32 cellular contexts compared by ENCODE assay signal in genomic region chr15:65920121-65920520, GRCh38. TPM values are rescaled to one million over a fixed set of nuclear protein-coding genes. Genes with fewer than 3 reads are reported as not detected.
A peak's percentile ranks its signal among the peaks of the same experiment; 100 is the strongest.
DNase-seq lines count a peak whose midpoint lies in the region; ATAC-seq, FAIRE-seq and TF ChIP-seq lines count a peak whose summit lies in the region.
"Had no signal": no experiment of that assay in that cellular context is flagged by ENCODE, and none has a peak within 500 bp of the region (broad histone marks: within the 10 kb centered on the region; RNA-seq: fewer than 3 reads in every experiment).

No MANE protein-coding gene starts in this region.

- no peak for ATAC-seq in K562
- ATAC-seq in upper lobe of right lung, result no peak
- ATAC-seq: CD8-positive, alpha-beta T cell; effector memory CD8-positive, alpha-beta T cell; left ventricle myocardium superior; naive thymus-derived CD4-positive, alpha-beta T cell; psoas muscle; stimulated activated memory B cell treated with anti-CD40 and anti-IgM and Interleukin-4, amounts not matched to agents 10 μg/mL and 1 μg/mL and 100 μg/mL, for 72 hours; T-cell had no signal

- no peak overlapping the region for H3K4me2 ChIP-seq in K562 (ENCODE audit: insufficient read depth, low read length)

- H3K4me1 ChIP-seq in K562 (replicated peaks in 1 of 2; ENCODE audit: control insufficient read depth in 2 of 2, insufficient read depth in 2 of 2, low read length in 2 of 2) (peaks cover 3 to 7% of the 10 kb centered on the region in 2 experiments), upper lobe of right lung (no peaks in the 10 kb centered on the region)
- H3K4me1 ChIP-seq: Peyer's patch, psoas muscle, SJCRH30 had no signal

- no peak overlapping the region for H3K4me3 ChIP-seq in GM12865 (ENCODE audit: low read depth, low read length)
- H3K4me3 ChIP-seq in K562, result no peak overlapping the region
- H3K4me3 ChIP-seq in upper lobe of right lung, result no peak overlapping the region
- no peak overlapping the region for H3K4me3 ChIP-seq in MG63
- H3K4me3 ChIP-seq: ascending aorta, cardiac muscle cell, Peyer's patch, psoas muscle, sigmoid colon, SJCRH30, upper lobe of left lung had no signal

- H3K27me3 Mint-ChIP-seq in osteocyte (ENCODE audit: unreplicated experiment), result no peaks in the 10 kb centered on the region
- H3K27me3 Mint-ChIP-seq: activated CD4-positive, alpha-beta memory T cell treated with anti-CD3 and anti-CD28 coated beads, Interleukin-2, amount 10 ng/mL, durations not matched to agents 7 days and 5 days; activated naive CD8-positive, alpha-beta T cell; effector memory CD8-positive, alpha-beta T cell; naive thymus-derived CD4-positive, alpha-beta T cell; stimulated activated memory B cell treated with anti-CD40 and anti-IgM and Interleukin-4, amounts not matched to agents 10 μg/mL and 1 μg/mL and 100 μg/mL, for 72 hours; T-cell had no signal

- H4K20me1 ChIP-seq in K562 (replicated peaks; ENCODE audit: control insufficient read depth, insufficient read depth, low read length), result no peaks in the 10 kb centered on the region; the same call in 1 of the 2 replicates

- H3K9me1 ChIP-seq in K562 (ENCODE audit: control insufficient read depth, insufficient read depth, low read length), result peaks cover 9% of the 10 kb centered on the region

- CTCF ChIA-PET in K562 (lab: Yijun Ruan, JAX; ENCODE audit: low intra/inter-chr PET ratio), result no interaction called here

- intact Hi-C loops in K562 (cut with micrococcal nuclease), result no loop called here
- intact Hi-C loops in upper lobe of right lung (cut with DNase I), result no loop called here

- H2AFZ ChIP-seq in K562 (ENCODE audit: low read depth, low read length), result no peak overlapping the region

- no peak overlapping the region for H3K27ac Mint-ChIP-seq in osteocyte (ENCODE audit: unreplicated experiment)
- H3K27ac Mint-ChIP-seq: activated CD4-positive, alpha-beta memory T cell treated with anti-CD3 and anti-CD28 coated beads, Interleukin-2, amount 10 ng/mL, durations not matched to agents 7 days and 5 days; activated naive CD8-positive, alpha-beta T cell; CD8-positive, alpha-beta T cell; effector memory CD8-positive, alpha-beta T cell; mesothelial cell of epicardium; T-cell had no signal

- H3K9me3 ChIP-seq in K562 (replicated peaks; ENCODE audit: control insufficient read depth, insufficient read depth, low read depth, low read length), result no peaks in the 10 kb centered on the region
- no peaks in the 10 kb centered on the region for H3K9me3 ChIP-seq in upper lobe of right lung
- no peaks in the 10 kb centered on the region for H3K9me3 ChIP-seq in MG63
- H3K9me3 ChIP-seq: ascending aorta, Peyer's patch, psoas muscle, sigmoid colon, SJCRH30, upper lobe of left lung had no signal

- TF ChIP-seq POLR2A in K562 (conservative IDR thresholded peaks at IDR 0.05), result no peak

- no peak for TF ChIP-seq RAD21 in K562 (CRISPR knock-in tag; conservative IDR thresholded peaks at IDR 0.05 in 1 of 2, IDR thresholded peaks at IDR 0.05 in 1 of 2)

- H3K27me3 ChIP-seq in K562 (ENCODE audit: control insufficient read depth in 2 of 2, insufficient read depth in 2 of 2, low read length in 2 of 2) (no peaks in the 10 kb centered on the region), upper lobe of right lung (no peaks in the 10 kb centered on the region), MG63 (no peaks in the 10 kb centered on the region)
- H3K27me3 ChIP-seq: ascending aorta, cardiac muscle cell, Peyer's patch, sigmoid colon, SJCRH30, upper lobe of left lung had no signal

- no peak overlapping the region for H3K9ac ChIP-seq in K562 (ENCODE audit: insufficient read depth in 1 of 2, low read depth in 2 of 2, low read length in 2 of 2)

- no peak for TF ChIP-seq CTCF in GM12865 (IDR thresholded peaks at IDR 0.05; ENCODE audit: insufficient read depth, low read depth, low read length, missing control alignments)
- TF ChIP-seq CTCF in K562 (IDR thresholded peaks at IDR 0.05 in 2 of 3, conservative IDR thresholded peaks at IDR 0.05 in 1 of 3; ENCODE audit: insufficient read depth in 2 of 3, low read depth in 1 of 3, low read length in 3 of 3), result no peak
- no peak for TF ChIP-seq CTCF in upper lobe of right lung (IDR thresholded peaks at IDR 0.05)
- TF ChIP-seq CTCF in osteocyte (IDR thresholded peaks at IDR 0.05), result no peak

- H3K36me3 Mint-ChIP-seq in osteocyte (ENCODE audit: unreplicated experiment), result peaks cover 6% of the 10 kb centered on the region
- H3K36me3 Mint-ChIP-seq: CD8-positive, alpha-beta T cell; mesothelial cell of epicardium had no signal

- H3K4me1 Mint-ChIP-seq in osteocyte (ENCODE audit: unreplicated experiment), result peaks cover 6% of the 10 kb centered on the region

- BruUV-seq in K562 (replicated peaks; lab: Mats Ljungman, UMichigan), result no TSS peak

- H3K27ac ChIP-seq in K562 (ENCODE audit: extremely low read depth, low read depth, low read length), result no peak overlapping the region
- no peak overlapping the region for H3K27ac ChIP-seq in upper lobe of right lung
- H3K27ac ChIP-seq: ascending aorta, cardiac muscle cell, Peyer's patch, psoas muscle, sigmoid colon, SJCRH30, upper lobe of left lung had no signal

- no peak overlapping the region for H3K4me3 Mint-ChIP-seq in osteocyte (ENCODE audit: unreplicated experiment)
- H3K4me3 Mint-ChIP-seq: activated CD4-positive, alpha-beta memory T cell treated with anti-CD3 and anti-CD28 coated beads, Interleukin-2, amount 10 ng/mL, durations not matched to agents 7 days and 5 days; activated naive CD8-positive, alpha-beta T cell; CD8-positive, alpha-beta T cell; effector memory CD8-positive, alpha-beta T cell; mesothelial cell of epicardium; naive thymus-derived CD4-positive, alpha-beta T cell; stimulated activated memory B cell treated with anti-CD40 and anti-IgM and Interleukin-4, amounts not matched to agents 10 μg/mL and 1 μg/mL and 100 μg/mL, for 72 hours; T-cell had no signal

- POLR2A ChIA-PET in K562 (lab: Yijun Ruan, JAX), result interaction anchor here (0.5 to 1.0 kb wide), 4 partner anchors 30 to 493 kb away, joined by 3 to 4 read pairs (median 3); partner anchors contain the start of gene INTS14

- in situ Hi-C loops in K562 (cut with MboI), result no loop called here

- no peaks in the 10 kb centered on the region for H3K79me2 ChIP-seq in K562 (ENCODE audit: control insufficient read depth, insufficient read depth, low read length)

- no peak for FAIRE-seq in K562 (lab: Jason Lieb, UNC)
- FAIRE-seq: H54 had no signal

- TF ChIP-seq EP300 in K562 (IDR thresholded peaks at IDR 0.05; ENCODE audit: low read length), result no peak

- DNase-seq in COLO668 (lab: John Stamatoyannopoulos, UW; ENCODE audit: unreplicated experiment), result peak; percentile 55
- DNase-seq in GM12865 (ENCODE audit: low read depth), result peak; percentile 31
- DNase-seq in NCI-H2171 treated with DMSO at 0.1 percent for 48 hours (lab: John Stamatoyannopoulos, UW), result peak; percentile 62
- DNase-seq in K562 (ENCODE audit: extremely low read depth in 1 of 4, low spot score in 3 of 4), result no peak
- no peak for DNase-seq in upper lobe of right lung
- DNase-seq in osteocyte (ENCODE audit: extremely low spot score, unreplicated experiment), result no peak
- no peak for DNase-seq in MG63
- DNase-seq: activated CD4-positive, alpha-beta memory T cell treated with anti-CD3 and anti-CD28 coated beads, Interleukin-2, amount 10 ng/mL, durations not matched to agents 7 days and 5 days; CD8-positive, alpha-beta T cell; cortex of kidney; effector memory CD8-positive, alpha-beta T cell; erythroblast; glutamatergic neuron; islet precursor cell; left ventricle myocardium superior; naive thymus-derived CD4-positive, alpha-beta T cell; NCI-H1048; NCI-H187 treated with DMSO at 0.1 percent for 48 hours; NCI-H446 treated with DMSO at 0.1 percent for 48 hours; Peyer's patch; psoas muscle; sigmoid colon; SJCRH30; stimulated activated CD4-positive, alpha-beta T cell treated with anti-CD3 and anti-CD28 coated beads, Interleukin-4, amount 100 ng/mL, for 4 hours; T-cell; upper lobe of left lung had no signal

- WGBS in K562 (ENCODE audit: insufficient coverage, low coverage, missing lambda C conversion rate), result 31% methylated on average over 1 of the region's 1 CpG

- H3K9me3 Mint-ChIP-seq in osteocyte (ENCODE audit: unreplicated experiment), result no peaks in the 10 kb centered on the region
- H3K9me3 Mint-ChIP-seq: activated CD4-positive, alpha-beta memory T cell treated with anti-CD3 and anti-CD28 coated beads, Interleukin-2, amount 10 ng/mL, durations not matched to agents 7 days and 5 days; CD8-positive, alpha-beta T cell; effector memory CD8-positive, alpha-beta T cell; mesothelial cell of epicardium; naive thymus-derived CD4-positive, alpha-beta T cell; stimulated activated memory B cell treated with anti-CD40 and anti-IgM and Interleukin-4, amounts not matched to agents 10 μg/mL and 1 μg/mL and 100 μg/mL, for 72 hours; T-cell had no signal

- H3K36me3 ChIP-seq in K562 (ENCODE audit: control insufficient read depth, insufficient read depth, low read length), result no peaks in the 10 kb centered on the region
- H3K36me3 ChIP-seq in upper lobe of right lung, result no peaks in the 10 kb centered on the region
- H3K36me3 ChIP-seq in MG63, result no peaks in the 10 kb centered on the region; the same call in none of the 2 replicates
- H3K36me3 ChIP-seq: ascending aorta, cardiac muscle cell, Peyer's patch, sigmoid colon, SJCRH30 had no signal

TF ChIP-seq in K562, 482 proteins besides CTCF, POLR2A, EP300 and RAD21 (continues in another document):
- TF ChIP-seq NFIC (IDR thresholded peaks at IDR 0.05), result 0 out of 2 replicates have a peak, but pooled peaks have one; percentile 39
- no peak for TF ChIP-seq DIDO1 (tag; IDR thresholded peaks at IDR 0.05; ENCODE audit: low read depth)

RNA-seq across cellular contexts. Expression of gene RAB11A, which starts 50.8 kb away (rescaled TPM):
- 56.2 and 68.3 TPM in 2 replicates for total RNA-seq in K562 (2011; cell fraction: chromatin; rRNA removed; ENCODE audit: low replicate concordance)
- 12.9 and 14.2 TPM in 2 replicates for total RNA-seq in K562 (2011; cell fraction: nucleolus; rRNA removed)
- 27.7 and 42.6 TPM in 2 replicates for total RNA-seq in K562 (2011; cell fraction: nucleoplasm; rRNA removed)
- total RNA-seq in K562 (2014; rRNA removed) (122 and 129 TPM in 2 replicates), K562 (2014; rRNA removed; fragmentation: Illumina TruSeq; extraction: Trizol) (265 and 291 TPM in 2 replicates), K562 (2015; rRNA removed; fragmentation: Illumina TruSeq; extraction: Trizol) (188 and 194 TPM in 2 replicates), K562 (2021) (224 and 232 TPM in 2 replicates), upper lobe of right lung (221 TPM), osteocyte (317 and 321 TPM in 2 replicates)
- polyA plus RNA-seq in K562 (2011; rRNA removed) (336 and 369 TPM in 2 replicates), K562 (2014; fragmentation: Illumina TruSeq; extraction: Trizol) (317 and 338 TPM in 2 replicates), K562 (2014; fragmentation: Nextera tagmentation; extraction: Ambion mirVana) (100 to 1,000 TPM; 236 to 271 TPM), K562 (2014; rRNA removed) (245 and 321 TPM in 2 replicates)
- 144 and 235 TPM in 2 replicates for polyA plus RNA-seq in K562 (2011; cell fraction: cytosol; rRNA removed)
- polyA plus RNA-seq in K562 (2011; cell fraction: nucleus; rRNA removed), result 66.7 and 120 TPM in 2 replicates
- 291 and 297 TPM in 2 replicates for polyA plus RNA-seq in K562 (2012)
- 431 and 466 TPM in 2 replicates for polyA minus RNA-seq in K562 (2011; rRNA and poly(A)+ RNA removed)
- polyA minus RNA-seq in K562 (2011; cell fraction: cytosol; rRNA and poly(A)+ RNA removed), result 78.3 and 103 TPM in 2 replicates
- 12.8 and 19.5 TPM in 2 replicates for polyA minus RNA-seq in K562 (2011; cell fraction: nucleus; rRNA and poly(A)+ RNA removed)
- 306 and 514 TPM in 2 replicates for total RNA-seq in MG63 (2014; rRNA removed; shearing (Covaris generic); ENCODE audit: low replicate concordance)

Comparison
In these comparisons a context has a peak if more than half of its experiments do, and no peak if none do; other contexts are left out.
1. DNase-seq: peak in COLO668 (single experiment), GM12865 (single experiment) and NCI-H2171 treated with DMSO at 0.1 percent for 48 hours (single experiment); none in K562 (0 of 4), upper lobe of right lung (single experiment), osteocyte (single experiment) and MG63 (single experiment).